Comparison of ENCODE assay signal across 33 cellular contexts in genomic region chr1:1964811-1965210, GRCh38. TPM values are rescaled to one million over a fixed set of nuclear protein-coding genes. Genes with fewer than 3 reads are reported as not detected.
"Had no signal": no experiment of that assay in that cellular context is flagged by ENCODE, and none has a peak within 500 bp of the region (broad histone marks: within the 10 kb centered on the region; RNA-seq: fewer than 3 reads in every experiment).

No MANE protein-coding gene starts in this region.

- H3K4me3 ChIP-seq: adrenal gland, body of pancreas, colonic mucosa, esophagus squamous epithelium, gastroesophageal sphincter, heart right ventricle had no signal

- H3K4me1 ChIP-seq: colonic mucosa had no signal

- ATAC-seq: activated CD4-positive, alpha-beta T cell treated with anti-CD3 and anti-CD28 coated beads for 36 hours; activated naive CD8-positive, alpha-beta T cell treated with anti-CD3 and anti-CD28 coated beads, Interleukin-2, amount 50 U/mL, for 24 hours; activated T-cell treated with anti-CD3 and anti-CD28 coated beads, Interleukin-2, amount 50 U/mL, for 4 hours; activated T-helper 17 cell treated with anti-CD3 and anti-CD28 coated beads, Interleukin-2, amount 50 U/mL, for 72 hours; body of pancreas; gastroesophageal sphincter; heart right ventricle had no signal

- DNase-seq: activated CD4-positive, alpha-beta memory T cell treated with anti-CD3 and anti-CD28 coated beads for 36 hours; activated CD4-positive, alpha-beta T cell treated with anti-CD3 and anti-CD28 coated beads for 36 hours; activated CD4-positive, alpha-beta T cell treated with anti-CD3 and anti-CD28 coated beads, Interleukin-2, amount 10 ng/mL, durations not matched to agents 24 days and 14 days; activated CD4-positive, CD25-positive, alpha-beta regulatory T cell; activated CD4-positive, CD25-positive, alpha-beta regulatory T cell treated with anti-CD3 and anti-CD28 coated beads, Interleukin-2, amount 50 U/mL, for 72 hours; activated effector memory CD4-positive, alpha-beta T cell treated with Interleukin-2 at 50 U/mL for 16 hours; activated gamma-delta T cell treated with Interleukin-2 at 50 U/mL for 16 hours; activated naive CD4-positive, alpha-beta T cell treated with anti-CD3 and anti-CD28 coated beads, Interleukin-2, amount 50 U/mL, for 16 hours; activated naive CD4-positive, alpha-beta T cell treated with Interleukin-2 at 50 U/mL for 16 hours; activated naive CD8-positive, alpha-beta T cell treated with anti-CD3 and anti-CD28 coated beads for 36 hours; activated naive CD8-positive, alpha-beta T cell treated with anti-CD3 and anti-CD28 coated beads, Interleukin-2, amount 50 U/mL, for 24 hours; activated T-cell treated with anti-CD3 and anti-CD28 coated beads, Interleukin-2, amount 50 U/mL, for 4 hours; adrenal gland; amygdala; aorta; body of pancreas; caudate nucleus; colonic mucosa; effector CD8-positive, alpha-beta T cell; esophagus squamous epithelium; foreskin melanocyte; heart right ventricle; T-helper 2 cell had no signal

- H3K36me3 ChIP-seq: adrenal gland, colonic mucosa, esophagus squamous epithelium, gastroesophageal sphincter, heart right ventricle had no signal

- H3K36me3 Mint-ChIP-seq: activated CD4-positive, alpha-beta memory T cell treated with anti-CD3 and anti-CD28 coated beads for 36 hours; activated naive CD8-positive, alpha-beta T cell treated with anti-CD3 and anti-CD28 coated beads for 36 hours had no signal

- H3K4me1 Mint-ChIP-seq: activated T-helper 17 cell treated with anti-CD3 and anti-CD28 coated beads, Interleukin-2, amount 50 U/mL, for 72 hours had no signal

- H3K4me3 Mint-ChIP-seq: activated CD4-positive, alpha-beta memory T cell treated with anti-CD3 and anti-CD28 coated beads for 36 hours; activated CD4-positive, alpha-beta T cell treated with anti-CD3 and anti-CD28 coated beads for 36 hours; activated CD4-positive, alpha-beta T cell treated with anti-CD3 and anti-CD28 coated beads, Interleukin-2, amount 10 ng/mL, durations not matched to agents 24 days and 14 days; activated naive CD8-positive, alpha-beta T cell treated with anti-CD3 and anti-CD28 coated beads for 36 hours; activated naive CD8-positive, alpha-beta T cell treated with anti-CD3 and anti-CD28 coated beads, Interleukin-2, amount 50 U/mL, for 24 hours; activated T-cell treated with anti-CD3 and anti-CD28 coated beads, Interleukin-2, amount 50 U/mL, for 4 hours; activated T-helper 17 cell treated with anti-CD3 and anti-CD28 coated beads, Interleukin-2, amount 50 U/mL, for 72 hours had no signal

- H3K27ac ChIP-seq: adrenal gland, body of pancreas, colonic mucosa, epithelial cell of prostate, esophagus squamous epithelium, gastroesophageal sphincter, heart right ventricle had no signal

- H3K27me3 ChIP-seq: adrenal gland had no signal

- H3K27ac Mint-ChIP-seq: activated CD4-positive, alpha-beta memory T cell treated with anti-CD3 and anti-CD28 coated beads for 36 hours; activated CD4-positive, alpha-beta T cell treated with anti-CD3 and anti-CD28 coated beads for 36 hours; activated CD4-positive, alpha-beta T cell treated with anti-CD3 and anti-CD28 coated beads, Interleukin-2, amount 10 ng/mL, durations not matched to agents 24 days and 14 days; activated naive CD8-positive, alpha-beta T cell treated with anti-CD3 and anti-CD28 coated beads for 36 hours; activated naive CD8-positive, alpha-beta T cell treated with anti-CD3 and anti-CD28 coated beads, Interleukin-2, amount 50 U/mL, for 24 hours; activated T-helper 17 cell treated with anti-CD3 and anti-CD28 coated beads, Interleukin-2, amount 50 U/mL, for 72 hours had no signal

- H3K9me3 ChIP-seq: adrenal gland, body of pancreas, colonic mucosa, gastroesophageal sphincter, heart right ventricle had no signal

- FAIRE-seq: endometrium, endothelial cell of umbilical vein had no signal

- H3K9me3 Mint-ChIP-seq: activated CD4-positive, alpha-beta memory T cell treated with anti-CD3 and anti-CD28 coated beads for 36 hours; activated CD4-positive, alpha-beta T cell treated with anti-CD3 and anti-CD28 coated beads, Interleukin-2, amount 10 ng/mL, durations not matched to agents 24 days and 14 days; activated naive CD8-positive, alpha-beta T cell treated with anti-CD3 and anti-CD28 coated beads for 36 hours; activated naive CD8-positive, alpha-beta T cell treated with anti-CD3 and anti-CD28 coated beads, Interleukin-2, amount 50 U/mL, for 24 hours; activated T-cell treated with anti-CD3 and anti-CD28 coated beads, Interleukin-2, amount 50 U/mL, for 4 hours; activated T-helper 17 cell treated with anti-CD3 and anti-CD28 coated beads, Interleukin-2, amount 50 U/mL, for 72 hours had no signal

RNA-seq across cellular contexts. Expression of gene CFAP74, which starts 38.8 kb away (rescaled TPM):
- total RNA-seq: activated CD4-positive, alpha-beta memory T cell treated with anti-CD3 and anti-CD28 coated beads for 36 hours; activated CD4-positive, alpha-beta T cell treated with anti-CD3 and anti-CD28 coated beads, Interleukin-2, amount 10 ng/mL, durations not matched to agents 24 days and 14 days; activated T-cell treated with anti-CD3 and anti-CD28 coated beads, Interleukin-2, amount 50 U/mL, for 4 hours; activated T-helper 17 cell treated with anti-CD3 and anti-CD28 coated beads, Interleukin-2, amount 50 U/mL, for 72 hours; dermis microvascular lymphatic vessel endothelial cell; endothelial cell of umbilical vein; esophagus squamous epithelium; fibroblast of lung; fibroblast of villous mesenchyme; glomerular endothelial cell; heart right ventricle; T-helper 1 cell treated with Interleukin-12 subunit alpha and Interleukin-12 subunit beta and Interleukin-4 antibody, amounts not matched to agents 30 ng/mL and 1 ng/mL, for 36 hours had no signal
- polyA plus RNA-seq: aorta, endothelial cell of umbilical vein, fibroblast of lung had no signal

RNA-seq across cellular contexts. Expression of gene TMEM52, which starts 45.7 kb away (rescaled TPM):
- total RNA-seq: aorta; T-helper 1 cell treated with Interleukin-12 subunit alpha and Interleukin-12 subunit beta and Interleukin-4 antibody, amounts not matched to agents 30 ng/mL and 1 ng/mL, for 36 hours had no signal

RNA-seq across cellular contexts. Expression of gene CALML6, which starts 49.8 kb away (rescaled TPM):
- total RNA-seq: activated CD4-positive, alpha-beta T cell treated with anti-CD3 and anti-CD28 coated beads, Interleukin-2, amount 10 ng/mL, durations not matched to agents 24 days and 14 days; T-helper 1 cell treated with Interleukin-12 subunit alpha and Interleukin-12 subunit beta and Interleukin-4 antibody, amounts not matched to agents 30 ng/mL and 1 ng/mL, for 36 hours had no signal

RNA-seq across cellular contexts. Expression of gene GABRD, which starts 54.3 kb away (rescaled TPM):
- total RNA-seq: activated CD4-positive, alpha-beta memory T cell treated with anti-CD3 and anti-CD28 coated beads for 36 hours; activated CD4-positive, alpha-beta T cell treated with anti-CD3 and anti-CD28 coated beads for 36 hours; activated CD4-positive, alpha-beta T cell treated with anti-CD3 and anti-CD28 coated beads, Interleukin-2, amount 10 ng/mL, durations not matched to agents 24 days and 14 days; activated naive CD8-positive, alpha-beta T cell treated with anti-CD3 and anti-CD28 coated beads for 36 hours; activated T-cell treated with anti-CD3 and anti-CD28 coated beads, Interleukin-2, amount 50 U/mL, for 4 hours; activated T-helper 17 cell treated with anti-CD3 and anti-CD28 coated beads, Interleukin-2, amount 50 U/mL, for 72 hours; body of pancreas; endothelial cell of umbilical vein; fibroblast of lung; fibroblast of villous mesenchyme; glomerular endothelial cell; T-helper 1 cell treated with Interleukin-12 subunit alpha and Interleukin-12 subunit beta and Interleukin-4 antibody, amounts not matched to agents 30 ng/mL and 1 ng/mL, for 36 hours had no signal
- polyA plus RNA-seq: aorta, endothelial cell of umbilical vein, fibroblast of lung had no signal
